Comparison of ENCODE assay signal across 23 cellular contexts in genomic region chr11:27613670-27613950, GRCh38.
"Had no signal": no experiment of that assay in that cellular context is flagged by ENCODE, and none has a peak within 500 bp of the region (broad histone marks: within the 10 kb centered on the region; RNA-seq: fewer than 3 reads in every experiment).

No MANE protein-coding gene starts in this region.

- H3K27me3 ChIP-seq: heart right ventricle, testis, uterus had no signal

- H3K9ac ChIP-seq: parathyroid adenoma had no signal

- ATAC-seq: activated T-cell treated with anti-CD3 and anti-CD28 coated beads, Interleukin-2, amount 50 U/mL, for 4 hours; heart right ventricle; sciatic nerve; stimulated activated naive B cell treated with anti-CD40 and anti-IgM and Interleukin-4, amounts not matched to agents 10 μg/mL and 1 μg/mL and 100 μg/mL, for 72 hours had no signal

- H3K36me3 ChIP-seq: heart right ventricle, uterus had no signal

- H3K4me3 ChIP-seq: heart right ventricle, testis, uterus had no signal

- H2AFZ ChIP-seq: parathyroid adenoma had no signal

- H3K4me1 ChIP-seq: parathyroid adenoma, testis, uterus had no signal

- H3K9me3 ChIP-seq: heart right ventricle, testis, uterus had no signal

- H3K27ac ChIP-seq: heart right ventricle, parathyroid adenoma, testis, uterus had no signal

- H3K79me2 ChIP-seq: parathyroid adenoma had no signal

- DNase-seq: activated CD4-positive, alpha-beta T cell treated with anti-CD3 and anti-CD28 coated beads for 4 hours; activated CD4-positive, alpha-beta T cell treated with anti-CD3 and anti-CD28 coated beads, Interleukin-2, amount 50 U/mL, for 48 hours; activated CD4-positive, CD25-positive, alpha-beta regulatory T cell; activated CD8-positive, alpha-beta memory T cell treated with anti-CD3 and anti-CD28 coated beads, Interleukin-2, amount 50 U/mL, for 48 hours; activated naive CD4-positive, alpha-beta T cell treated with anti-CD3 and anti-CD28 coated beads for 36 hours; activated naive CD8-positive, alpha-beta T cell treated with anti-CD3 and anti-CD28 coated beads, Interleukin-2, amount 10 ng/mL, durations not matched to agents 7 days and 5 days; activated T-cell treated with anti-CD3 and anti-CD28 coated beads, Interleukin-2, amount 50 U/mL, for 4 hours; caudate nucleus; dermis blood vessel endothelial cell; effector CD8-positive, alpha-beta T cell; heart right ventricle; islet precursor cell; left cardiac atrium; nephron progenitor cell; stimulated activated CD4-positive, alpha-beta T cell treated with anti-CD3 and anti-CD28 coated beads, Interleukin-2, amount 100 ng/mL, for 48 hours; stimulated activated CD8-positive, alpha-beta memory T cell treated with anti-CD3 and anti-CD28 coated beads, Interleukin-4, amount 100 ng/mL, for 48 hours; stimulated activated naive B cell treated with anti-CD40 and anti-IgM and Interleukin-4, amounts not matched to agents 10 μg/mL and 1 μg/mL and 100 μg/mL, for 72 hours; T1000; testis; trophoblast cell; uterus had no signal
